Comparison of ENCODE assay signal across 8 cellular contexts in the genomic region with DNA sequence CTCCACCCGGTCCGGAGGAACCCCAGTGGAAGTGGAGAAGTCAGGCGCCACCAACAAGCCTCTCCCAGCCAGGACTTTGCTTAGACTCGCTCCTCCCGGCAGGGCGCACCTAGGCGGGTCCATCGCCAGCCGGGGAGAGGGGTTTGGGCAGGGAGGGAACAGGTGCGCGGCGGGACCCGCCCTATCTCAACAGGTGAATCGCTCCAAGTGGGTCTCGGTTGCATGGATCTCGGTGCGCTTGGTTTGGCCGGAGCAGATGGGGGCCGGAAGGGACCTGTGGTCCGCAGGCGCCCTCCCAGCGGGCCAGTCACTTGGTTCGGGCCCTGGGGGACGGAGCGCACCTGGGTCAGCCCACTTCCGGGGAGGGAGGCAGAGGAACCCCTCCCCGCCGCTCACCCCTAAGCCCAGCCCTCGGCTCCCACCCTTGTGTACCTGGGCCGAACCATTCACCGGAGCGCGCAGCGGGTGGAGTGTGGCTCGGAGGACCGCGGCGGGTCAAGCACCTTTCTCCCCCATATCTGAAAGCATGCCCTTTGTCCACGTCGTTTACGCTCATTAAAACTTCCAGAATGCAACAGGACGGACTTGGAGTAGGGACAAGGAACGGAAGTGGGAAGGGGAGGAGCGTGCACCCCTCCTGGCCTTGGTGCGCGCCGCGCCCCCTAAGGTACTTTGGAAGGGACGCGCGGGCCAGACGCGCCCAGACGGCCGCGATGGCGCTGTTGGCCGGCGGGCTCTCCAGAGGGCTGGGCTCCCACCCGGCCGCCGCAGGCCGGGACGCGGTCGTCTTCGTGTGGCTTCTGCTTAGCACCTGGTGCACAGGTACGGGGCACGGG. TPM values are rescaled to one million over a fixed set of nuclear protein-coding genes. Genes with fewer than 3 reads are reported as not detected.
DNase-seq lines count a peak whose midpoint lies in the region; ATAC-seq and TF ChIP-seq lines count a peak whose summit lies in the region.

Gene LSR, plus strand, starts transcription at position 693 of the 836 bp plus-strand sequence. Its CDS starts 21 bp downstream, at position 714.

- no peaks in the 10 kb centered on the region for H3K9me2 ChIP-seq in OCI-LY7 (ENCODE audit: insufficient read depth, low read length)

- H2AFZ ChIP-seq in OCI-LY7 (ENCODE audit: low read length), result peak within 1 kb of the TSS; percentile 74

- H3K79me2 ChIP-seq in OCI-LY7 (ENCODE audit: insufficient read depth, low read depth, low read length), result peaks cover 9% of the 10 kb centered on the region; the same call in 1 of the 2 replicates

- CTCF ChIA-PET in OCI-LY7 (lab: Charles Lee; ENCODE audit: unreplicated experiment), result no interaction called here
- CTCF ChIA-PET in activated naive CD4-positive, alpha-beta T cell treated with anti-CD3 and anti-CD28 coated beads for 36 hours (lab: Charles Lee), result interaction anchor here (0.5 kb wide), 1 partner anchor 36 kb away, joined by 4 read pairs; no protein-coding TSS in a partner anchor

- peak within 1 kb of the TSS; percentile 69 for H3K27ac ChIP-seq in OCI-LY7 (ENCODE audit: low read depth, low read length, poor library complexity, severe bottlenecking)

- H3K4me1 ChIP-seq in OCI-LY7 (ENCODE audit: insufficient read depth, low read length, poor library complexity, severe bottlenecking), result peaks cover 21% of the 10 kb centered on the region

- peak; percentile 52 for DNase-seq in DMS 273 (lab: John Stamatoyannopoulos, UW; ENCODE audit: unreplicated experiment)
- no peak for DNase-seq in DMS 273 treated with DMSO at 0.1 percent for 48 hours (lab: John Stamatoyannopoulos, UW)
- DNase-seq in OCI-LY7 (ENCODE audit: low spot score), result peak; percentile 99
- peak; percentile 76 for DNase-seq in activated naive CD4-positive, alpha-beta T cell treated with anti-CD3 and anti-CD28 coated beads for 36 hours
- peak; percentile 53 to 68 for DNase-seq in stimulated activated CD4-positive, alpha-beta T cell treated with anti-CD3 and anti-CD28 coated beads, Interleukin-15, amount 100 ng/mL, for 1 hour (ENCODE audit: low read depth in 1 of 2, low spot score in 1 of 2)
- no peak for DNase-seq in middle frontal gyrus (ENCODE audit: extremely low spot score, low spot score)

- intact Hi-C loops in OCI-LY7 (cut with micrococcal nuclease; ENCODE audit: unreplicated experiment), result loop anchor here (1.0 to 5.0 kb wide), 5 partner anchors 18 to 379 kb away; partner anchors contain the start of gene RBM42
- intact Hi-C loops in activated naive CD4-positive, alpha-beta T cell treated with anti-CD3 and anti-CD28 coated beads for 36 hours (cut with micrococcal nuclease), result loop anchor here (1.0 to 5.0 kb wide), 5 partner anchors 20 to 246 kb away; partner anchors contain the start of genes FFAR1 and USF2

- no TSS peak for BruUV-seq in OCI-LY7 (replicated peaks; lab: Mats Ljungman, UMichigan)

- H3K4me3 ChIP-seq in OCI-LY7 (ENCODE audit: low read depth, low read length, poor library complexity, severe bottlenecking) (peak within 1 kb of the TSS; percentile 82), iPS-18c (ENCODE audit: insufficient read depth, low read depth, low read length) (peak within 1 kb of the TSS; percentile 85)

- H3K4me1 Mint-ChIP-seq in activated naive CD4-positive, alpha-beta T cell treated with anti-CD3 and anti-CD28 coated beads for 36 hours (ENCODE audit: low read depth), result peaks cover 13% of the 10 kb centered on the region

- peak within 1 kb of the TSS; percentile 86 for H3K4me3 Mint-ChIP-seq in activated naive CD4-positive, alpha-beta T cell treated with anti-CD3 and anti-CD28 coated beads for 36 hours

- no peaks in the 10 kb centered on the region for H3K27me3 Mint-ChIP-seq in activated naive CD4-positive, alpha-beta T cell treated with anti-CD3 and anti-CD28 coated beads for 36 hours (ENCODE audit: low read depth)

- POLR2A ChIA-PET in OCI-LY7 (lab: Charles Lee), result interaction anchor here (1.0 kb wide), 1 partner anchor 105 kb away, joined by 3 read pairs; no protein-coding TSS in a partner anchor

- no peaks in the 10 kb centered on the region for H4K20me1 ChIP-seq in OCI-LY7 (ENCODE audit: insufficient read depth, low read length)

- TF ChIP-seq CTCF in OCI-LY7 (conservative IDR thresholded peaks at IDR 0.05; ENCODE audit: low read length), result peak; percentile 38; the same call in 1 of the 2 replicates

- H3K4me2 ChIP-seq in OCI-LY7 (ENCODE audit: low read length), result peak within 1 kb of the TSS; percentile 76

- H3K9me3 Mint-ChIP-seq in activated naive CD4-positive, alpha-beta T cell treated with anti-CD3 and anti-CD28 coated beads for 36 hours, result no peaks in the 10 kb centered on the region

- peak within 1 kb of the TSS; percentile 90 for H3K27ac Mint-ChIP-seq in activated naive CD4-positive, alpha-beta T cell treated with anti-CD3 and anti-CD28 coated beads for 36 hours

- peaks cover 19% of the 10 kb centered on the region for H3K36me3 ChIP-seq in OCI-LY7 (ENCODE audit: insufficient read depth, low read length)

- H3K9me3 ChIP-seq in OCI-LY7 (ENCODE audit: low read length) (peaks cover 8% of the 10 kb centered on the region), iPS-18c (ENCODE audit: control insufficient read depth, insufficient read depth, low read length) (no peaks in the 10 kb centered on the region)

- H3K36me3 Mint-ChIP-seq in activated naive CD4-positive, alpha-beta T cell treated with anti-CD3 and anti-CD28 coated beads for 36 hours (ENCODE audit: low read depth), result no peaks in the 10 kb centered on the region

- peak; percentile 81 for ATAC-seq in HG03280 (IDR thresholded peaks at IDR 0.05; ENCODE audit: unreplicated experiment)

RNA-seq across cellular contexts. Expression of gene LSR, which starts in this region (rescaled TPM):
- 15.0 and 22.9 TPM in 2 replicates for total RNA-seq in OCI-LY7 (2014; rRNA removed; shearing (Covaris generic))
- 26.0 and 33.6 TPM in 2 replicates for total RNA-seq in OCI-LY7 (2022)
- total RNA-seq in activated naive CD4-positive, alpha-beta T cell treated with anti-CD3 and anti-CD28 coated beads for 36 hours, result 10 to 100 TPM in 1 of 2 experiments, 1 to 10 TPM in 1; 8.2 to 11.2 TPM

Comparison
In these comparisons a context has a peak if more than half of its experiments do, and no peak if none do; other contexts are left out.
1. DNase-seq: peak in DMS 273 (single experiment), OCI-LY7 (single experiment), activated naive CD4-positive, alpha-beta T cell treated with anti-CD3 and anti-CD28 coated beads for 36 hours (single experiment) and stimulated activated CD4-positive, alpha-beta T cell treated with anti-CD3 and anti-CD28 coated beads, Interleukin-15, amount 100 ng/mL, for 1 hour (2 of 2); none in DMS 273 treated with DMSO at 0.1 percent for 48 hours (single experiment) and middle frontal gyrus (single experiment).